8 cellular contexts compared by ENCODE assay signal in genomic region chr3:196026059-196026458, GRCh38. TPM values are rescaled to one million over a fixed set of nuclear protein-coding genes. Genes with fewer than 3 reads are reported as not detected.
DNase-seq lines count a peak whose midpoint lies in the region; ATAC-seq and TF ChIP-seq lines count a peak whose summit lies in the region.
"Not testable (repeated sequence)": the region's sequence is repeated elsewhere in the genome, so short reads cannot be mapped to it uniquely, and the experiment has no call there.

No MANE protein-coding gene starts in this region.

- not testable (repeated sequence) for H4K5ac ChIP-seq in H9 (ENCODE audit: insufficient read length, low read depth, low read length)

- not testable (repeated sequence) for H3K4me1 ChIP-seq in H9 (ENCODE audit: insufficient read depth, low read length); OCI-LY1 (ENCODE audit: insufficient read depth, low read length, severe bottlenecking); adipocyte (ENCODE audit: control insufficient read depth, insufficient read depth, low read length); endodermal cell (ENCODE audit: control insufficient read depth, insufficient read depth, low read length)

- H3K36me3 Mint-ChIP-seq in H9 (ENCODE audit: insufficient read depth in 1 of 3, low read depth in 3 of 3) = peaks cover 3 to 12% (median 7%) of the 10 kb centered on the region in 3 experiments
- H3K36me3 Mint-ChIP-seq in endodermal cell (ENCODE audit: low read depth); type B pancreatic cell: not testable (repeated sequence)

- DNase-seq in EH (ENCODE audit: low read depth) (peak; percentile 37), H9 (peak; percentile 76), adipocyte (ENCODE audit: low read depth) (peak; percentile 35), endodermal cell (peak; percentile 88), left ventricle myocardium superior (peak; percentile 46), mesenteric fat pad (ENCODE audit: low spot score) (peak; percentile 79)
- not testable (repeated sequence) for DNase-seq in type B pancreatic cell (ENCODE audit: extremely low spot score, unreplicated experiment)

- H3K56ac ChIP-seq in H9 (ENCODE audit: insufficient read length, low read depth, low read length) = not testable (repeated sequence)

- H3K36me3 ChIP-seq in OCI-LY1 (ENCODE audit: insufficient read depth, low read length); adipocyte (ENCODE audit: control insufficient read depth, insufficient read depth, low read length, severe bottlenecking); endodermal cell (ENCODE audit: control insufficient read depth, insufficient read depth, low read length): not testable (repeated sequence)

- WGBS in H9 (ENCODE audit: extremely low coverage, insufficient read length, low lambda C conversion rate) = no CpG with 5 or more reads among the region's 10 CpGs
- WGBS in endodermal cell (ENCODE audit: insufficient coverage in 1 of 2, insufficient read length in 1 of 2), 2 experiments = 39 to 41% methylated on average over 6 to 10 of the region's 10 CpGs

- ATAC-seq in left ventricle myocardium superior = peak; percentile 76

- H2AFZ ChIP-seq in H9 (ENCODE audit: low read length); OCI-LY1 (ENCODE audit: low read length): not testable (repeated sequence)

- H2BK12ac ChIP-seq in H9 (ENCODE audit: insufficient read length, low read depth, low read length) = not testable (repeated sequence)

- H3K9me2 ChIP-seq in OCI-LY1 (ENCODE audit: low read depth, low read length) = not testable (repeated sequence)

- H3K9me3 ChIP-seq in H9 (ENCODE audit: control insufficient read depth, low read depth, low read length); OCI-LY1 (ENCODE audit: low read length); adipocyte (ENCODE audit: control insufficient read depth, low read length); endodermal cell (ENCODE audit: control insufficient read depth, low read length): not testable (repeated sequence)

- H3T11ph ChIP-seq in H9 (ENCODE audit: low read length) = not testable (repeated sequence)

- not testable (repeated sequence) for H2BK120ac ChIP-seq in H9 (ENCODE audit: low read depth, low read length, poor library complexity, severe bottlenecking)

- intact Hi-C loops in left ventricle myocardium superior (cut with micrococcal nuclease) = not testable (repeated sequence)

- not testable (repeated sequence) for H2BK20ac ChIP-seq in H9 (ENCODE audit: low read depth, low read length, poor library complexity, severe bottlenecking)

- not testable (repeated sequence) for H3K27ac Mint-ChIP-seq in H9, type B pancreatic cell
- peak overlapping the region; percentile 32 for H3K27ac Mint-ChIP-seq in endodermal cell

- not testable (repeated sequence) for H3K4me2 ChIP-seq in H9 (ENCODE audit: insufficient read depth, insufficient read length, low read length); OCI-LY1 (ENCODE audit: low read length)

- not testable (repeated sequence) for H3K18ac ChIP-seq in H9 (ENCODE audit: insufficient read length, low read depth, low read length)

- H3K4ac ChIP-seq in H9 (ENCODE audit: low read depth, low read length) = not testable (repeated sequence)

- H3K4me1 Mint-ChIP-seq in H9; endodermal cell; type B pancreatic cell (ENCODE audit: unreplicated experiment): not testable (repeated sequence)

- not testable (repeated sequence) for H3K27ac ChIP-seq in H9 (ENCODE audit: insufficient read length, low read depth, low read length); OCI-LY1 (ENCODE audit: low read depth, low read length, poor library complexity, severe bottlenecking); endodermal cell (ENCODE audit: low read depth, low read length)

- not testable (repeated sequence) for H3K23ac ChIP-seq in H9 (ENCODE audit: insufficient read length, low read depth, low read length)

- not testable (repeated sequence) for H3K4me3 ChIP-seq in OCI-LY1 (ENCODE audit: low read depth, low read length, poor library complexity, severe bottlenecking); adipocyte (ENCODE audit: low read length); endodermal cell (ENCODE audit: low read length)

- H3K23me2 ChIP-seq in H9 (ENCODE audit: insufficient read length, low read depth, low read length, poor library complexity, severe bottlenecking) = not testable (repeated sequence)

- not testable (repeated sequence) for H2AK5ac ChIP-seq in H9 (ENCODE audit: insufficient read length, low read length)

- not testable (repeated sequence) for H3F3A ChIP-seq in OCI-LY1 (ENCODE audit: insufficient read depth, low read length)

- peaks cover 12 to 21% of the 10 kb centered on the region in 2 experiments for H3K9me3 Mint-ChIP-seq in H9
- H3K9me3 Mint-ChIP-seq in endodermal cell = peaks cover 14% of the 10 kb centered on the region
- H3K9me3 Mint-ChIP-seq in type B pancreatic cell = not testable (repeated sequence)

- H3K4me3 Mint-ChIP-seq in H9, endodermal cell, type B pancreatic cell: not testable (repeated sequence)

- H3K79me1 ChIP-seq in H9 (ENCODE audit: insufficient read depth, low read depth, low read length, poor library complexity, severe bottlenecking) = not testable (repeated sequence)

- not testable (repeated sequence) for H4K8ac ChIP-seq in H9 (replicated peaks; ENCODE audit: insufficient read length, low read depth, low read length)

- not testable (repeated sequence) for H3K9ac ChIP-seq in H9 (ENCODE audit: extremely low read depth, insufficient read length, low read length); OCI-LY1 (ENCODE audit: low read length); adipocyte (ENCODE audit: low read length); endodermal cell (ENCODE audit: extremely low read depth, low read length, poor library complexity, severe bottlenecking)

- TF ChIP-seq CTCF in H9 (conservative IDR thresholded peaks at IDR 0.05) (peak; percentile 78), OCI-LY1 (IDR thresholded peaks at IDR 0.05; ENCODE audit: low read length) (peak; percentile 51), endodermal cell (conservative IDR thresholded peaks at IDR 0.05) (peak; percentile 87), type B pancreatic cell (conservative IDR thresholded peaks at IDR 0.05) (peak; percentile 66)

- H3K79me2 ChIP-seq in H9 (ENCODE audit: insufficient read depth, low read length); OCI-LY1 (ENCODE audit: insufficient read depth, low read length): not testable (repeated sequence)

- H3K14ac ChIP-seq in H9 (ENCODE audit: insufficient read depth, low read length) = not testable (repeated sequence)

- H3K27me3 Mint-ChIP-seq in H9 (ENCODE audit: low read depth); endodermal cell (ENCODE audit: insufficient read depth): not testable (repeated sequence)
- H3K27me3 Mint-ChIP-seq in type B pancreatic cell = peaks cover 45% of the 10 kb centered on the region

- H2BK15ac ChIP-seq in H9 (ENCODE audit: low read depth, low read length) = not testable (repeated sequence)

- H4K20me1 ChIP-seq in H9 (ENCODE audit: control insufficient read depth, insufficient read depth, insufficient read length); OCI-LY1 (ENCODE audit: insufficient read depth, low read length): not testable (repeated sequence)

- H4K91ac ChIP-seq in H9 (ENCODE audit: insufficient read length, low read depth, low read length) = not testable (repeated sequence)

- H3K27me3 ChIP-seq in H9 (ENCODE audit: insufficient read depth, low read length); OCI-LY1 (ENCODE audit: insufficient read depth, low read length); adipocyte (replicated peaks; ENCODE audit: control insufficient read depth, insufficient read depth, low read length); endodermal cell (ENCODE audit: control insufficient read depth, insufficient read depth, low read length, poor library complexity, severe bottlenecking): not testable (repeated sequence)

- not testable (repeated sequence) for H2BK5ac ChIP-seq in H9 (ENCODE audit: insufficient read length, low read length)

RNA-seq across cellular contexts. Expression of gene TFRC, which starts 55.8 kb away (rescaled TPM):
- total RNA-seq in H9 (2021) = 131 and 135 TPM in 2 replicates
- 10 to 100 TPM; 69.0 to 90.0 TPM for total RNA-seq in endodermal cell
- 72.5 TPM for polyA plus RNA-seq in endodermal cell (2013, experiment 1 of 2)
- polyA plus RNA-seq in endodermal cell (2013, experiment 2 of 2) = 74.1 TPM
- total RNA-seq in left ventricle myocardium superior = 61.2 TPM
- total RNA-seq in mesenteric fat pad = 291 TPM
- 140 and 247 TPM in 2 replicates for total RNA-seq in type B pancreatic cell (ENCODE audit: low replicate concordance)
